ENCODE assay signal across 1 cellular context in the genomic region with DNA sequence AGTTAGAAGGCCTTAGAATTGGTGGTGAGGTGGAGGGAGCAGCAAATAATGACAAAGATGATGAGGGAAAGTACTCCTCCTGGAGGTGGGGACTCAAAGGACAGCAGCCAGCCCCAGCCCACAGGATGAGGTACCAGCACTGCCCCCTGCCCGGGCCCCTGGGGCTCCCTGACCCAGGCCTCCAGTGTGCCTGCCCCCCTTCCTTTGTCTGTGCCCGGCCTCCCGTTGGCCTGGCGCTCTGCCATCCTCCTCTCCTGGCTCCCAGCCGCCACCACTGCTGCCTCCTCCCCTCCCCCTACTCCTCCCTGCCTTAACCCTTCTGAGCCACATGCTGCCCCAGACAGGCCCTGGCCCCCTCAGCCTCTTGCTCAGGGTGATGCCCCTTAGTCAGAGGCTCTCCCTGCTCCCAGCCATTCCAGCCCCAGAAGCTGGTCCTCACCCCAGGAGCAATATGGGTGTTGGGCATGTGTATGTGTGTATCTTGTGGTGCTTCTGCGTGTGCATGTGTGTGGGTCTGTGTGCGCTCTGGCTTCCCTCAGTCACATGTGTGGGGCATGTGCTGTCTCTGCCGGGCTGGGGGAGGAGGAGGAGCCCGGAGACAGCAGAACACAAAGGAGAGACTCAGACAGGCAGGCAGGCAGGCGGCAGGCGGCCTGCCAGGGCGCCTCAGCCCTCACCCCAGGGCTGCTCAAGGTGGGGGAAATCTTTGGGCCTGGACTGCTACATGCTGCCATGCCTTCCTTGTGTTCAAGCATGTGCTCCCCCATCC.
A peak's percentile ranks its signal among the peaks of the same experiment; 100 is the strongest.
TF ChIP-seq lines count a peak whose summit lies in the region.

No MANE protein-coding gene starts in this region.

TF ChIP-seq in GM12878, 131 proteins besides CTCF, POLR2A, EP300 and RAD21 (continues in another document):
- TF ChIP-seq RUNX3 (IDR thresholded peaks at IDR 0.05; ENCODE audit: low read length) = no peak
- no peak for TF ChIP-seq NFYA (IDR thresholded peaks at IDR 0.05; ENCODE audit: borderline replicate concordance, low read depth, low read length)
- TF ChIP-seq RB1 (IDR thresholded peaks at IDR 0.05; ENCODE audit: borderline replicate concordance) = no peak
- TF ChIP-seq PAX5 (IDR thresholded peaks at IDR 0.05; ENCODE audit: borderline replicate concordance, low read depth, low read length) = no peak
- no peak for TF ChIP-seq CBX3 (IDR thresholded peaks at IDR 0.05; ENCODE audit: borderline replicate concordance, low read depth)
- no peak for TF ChIP-seq CEBPB (IDR thresholded peaks at IDR 0.05; ENCODE audit: borderline replicate concordance in 1 of 2, low read depth in 2 of 2, low read length in 2 of 2)
- no peak for TF ChIP-seq SP1 (IDR thresholded peaks at IDR 0.05; ENCODE audit: low read depth, low read length)
- no peak for TF ChIP-seq BMI1 (IDR thresholded peaks at IDR 0.05; ENCODE audit: borderline replicate concordance)
- no peak for TF ChIP-seq MYB (IDR thresholded peaks at IDR 0.05; ENCODE audit: borderline replicate concordance, low read depth, low read length)
- TF ChIP-seq, protein P1, sequence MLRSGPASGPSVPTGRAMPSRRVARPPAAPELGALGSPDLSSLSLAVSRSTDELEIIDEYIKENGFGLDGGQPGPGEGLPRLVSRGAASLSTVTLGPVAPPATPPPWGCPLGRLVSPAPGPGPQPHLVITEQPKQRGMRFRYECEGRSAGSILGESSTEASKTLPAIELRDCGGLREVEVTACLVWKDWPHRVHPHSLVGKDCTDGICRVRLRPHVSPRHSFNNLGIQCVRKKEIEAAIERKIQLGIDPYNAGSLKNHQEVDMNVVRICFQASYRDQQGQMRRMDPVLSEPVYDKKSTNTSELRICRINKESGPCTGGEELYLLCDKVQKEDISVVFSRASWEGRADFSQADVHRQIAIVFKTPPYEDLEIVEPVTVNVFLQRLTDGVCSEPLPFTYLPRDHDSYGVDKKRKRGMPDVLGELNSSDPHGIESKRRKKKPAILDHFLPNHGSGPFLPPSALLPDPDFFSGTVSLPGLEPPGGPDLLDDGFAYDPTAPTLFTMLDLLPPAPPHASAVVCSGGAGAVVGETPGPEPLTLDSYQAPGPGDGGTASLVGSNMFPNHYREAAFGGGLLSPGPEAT (IDR thresholded peaks at IDR 0.05; ENCODE audit: low read depth) = peak; percentile 62; the same call in 1 of the 2 replicates
- TF ChIP-seq POU2F2 (IDR thresholded peaks at IDR 0.05; ENCODE audit: borderline replicate concordance, low read depth, low read length) = peak; percentile 65; the same call in 1 of the 3 replicates
- TF ChIP-seq PML (IDR thresholded peaks at IDR 0.05; ENCODE audit: low read length) = no peak
- no peak for TF ChIP-seq RCOR1 (conservative IDR thresholded peaks at IDR 0.05; ENCODE audit: low read depth, low read length)
- TF ChIP-seq STAT3 (IDR thresholded peaks at IDR 0.05; ENCODE audit: low read depth, low read length) = no peak
- TF ChIP-seq EGR1 (IDR thresholded peaks at IDR 0.05; ENCODE audit: borderline replicate concordance in 1 of 2, low read depth in 2 of 2, low read length in 2 of 2) = no peak
- TF ChIP-seq RBBP5 (conservative IDR thresholded peaks at IDR 0.05) = no peak
- no peak for TF ChIP-seq SRF (IDR thresholded peaks at IDR 0.05; ENCODE audit: low read depth in 2 of 2, low read length in 2 of 2)
- no peak for TF ChIP-seq ATF7 (IDR thresholded peaks at IDR 0.05; ENCODE audit: low read depth)
- no peak for TF ChIP-seq GABPA (IDR thresholded peaks at IDR 0.05; ENCODE audit: low read depth)
- no peak for TF ChIP-seq HDAC6 (IDR thresholded peaks at IDR 0.05; ENCODE audit: unreplicated experiment)
- TF ChIP-seq, protein P2, sequence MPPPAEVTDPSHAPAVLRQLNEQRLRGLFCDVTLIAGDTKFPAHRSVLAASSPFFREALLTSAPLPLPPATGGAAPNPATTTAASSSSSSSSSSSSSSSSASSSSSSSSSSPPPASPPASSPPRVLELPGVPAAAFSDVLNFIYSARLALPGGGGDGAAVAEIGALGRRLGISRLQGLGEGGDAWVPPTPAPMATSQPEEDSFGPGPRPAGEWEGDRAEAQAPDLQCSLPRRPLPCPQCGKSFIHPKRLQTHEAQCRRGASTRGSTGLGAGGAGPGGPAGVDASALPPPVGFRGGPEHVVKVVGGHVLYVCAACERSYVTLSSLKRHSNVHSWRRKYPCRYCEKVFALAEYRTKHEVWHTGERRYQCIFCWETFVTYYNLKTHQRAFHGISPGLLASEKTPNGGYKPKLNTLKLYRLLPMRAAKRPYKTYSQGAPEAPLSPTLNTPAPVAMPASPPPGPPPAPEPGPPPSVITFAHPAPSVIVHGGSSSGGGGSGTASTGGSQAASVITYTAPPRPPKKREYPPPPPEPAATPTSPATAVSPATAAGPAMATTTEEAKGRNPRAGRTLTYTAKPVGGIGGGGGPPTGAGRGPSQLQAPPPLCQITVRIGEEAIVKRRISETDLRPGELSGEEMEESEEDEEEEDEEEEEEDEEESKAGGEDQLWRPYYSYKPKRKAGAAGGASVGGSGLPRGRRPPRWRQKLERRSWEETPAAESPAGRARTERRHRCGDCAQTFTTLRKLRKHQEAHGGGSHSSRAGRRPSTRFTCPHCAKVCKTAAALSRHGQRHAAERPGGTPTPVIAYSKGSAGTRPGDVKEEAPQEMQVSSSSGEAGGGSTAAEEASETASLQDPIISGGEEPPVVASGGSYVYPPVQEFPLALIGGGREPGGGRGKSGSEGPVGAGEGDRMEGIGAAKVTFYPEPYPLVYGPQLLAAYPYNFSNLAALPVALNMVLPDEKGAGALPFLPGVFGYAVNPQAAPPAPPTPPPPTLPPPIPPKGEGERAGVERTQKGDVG (CRISPR knock-in tag; IDR thresholded peaks at IDR 0.05) = 0 out of 2 replicates have a peak, but pooled peaks have one; percentile 56
- TF ChIP-seq MTA2 (IDR thresholded peaks at IDR 0.05; ENCODE audit: low read depth) = peak; percentile 56
- TF ChIP-seq, protein P3, sequence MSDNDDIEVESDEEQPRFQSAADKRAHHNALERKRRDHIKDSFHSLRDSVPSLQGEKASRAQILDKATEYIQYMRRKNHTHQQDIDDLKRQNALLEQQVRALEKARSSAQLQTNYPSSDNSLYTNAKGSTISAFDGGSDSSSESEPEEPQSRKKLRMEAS (IDR thresholded peaks at IDR 0.05; ENCODE audit: low read depth, low read length) = peak; percentile 91
- TF ChIP-seq, protein P4, sequence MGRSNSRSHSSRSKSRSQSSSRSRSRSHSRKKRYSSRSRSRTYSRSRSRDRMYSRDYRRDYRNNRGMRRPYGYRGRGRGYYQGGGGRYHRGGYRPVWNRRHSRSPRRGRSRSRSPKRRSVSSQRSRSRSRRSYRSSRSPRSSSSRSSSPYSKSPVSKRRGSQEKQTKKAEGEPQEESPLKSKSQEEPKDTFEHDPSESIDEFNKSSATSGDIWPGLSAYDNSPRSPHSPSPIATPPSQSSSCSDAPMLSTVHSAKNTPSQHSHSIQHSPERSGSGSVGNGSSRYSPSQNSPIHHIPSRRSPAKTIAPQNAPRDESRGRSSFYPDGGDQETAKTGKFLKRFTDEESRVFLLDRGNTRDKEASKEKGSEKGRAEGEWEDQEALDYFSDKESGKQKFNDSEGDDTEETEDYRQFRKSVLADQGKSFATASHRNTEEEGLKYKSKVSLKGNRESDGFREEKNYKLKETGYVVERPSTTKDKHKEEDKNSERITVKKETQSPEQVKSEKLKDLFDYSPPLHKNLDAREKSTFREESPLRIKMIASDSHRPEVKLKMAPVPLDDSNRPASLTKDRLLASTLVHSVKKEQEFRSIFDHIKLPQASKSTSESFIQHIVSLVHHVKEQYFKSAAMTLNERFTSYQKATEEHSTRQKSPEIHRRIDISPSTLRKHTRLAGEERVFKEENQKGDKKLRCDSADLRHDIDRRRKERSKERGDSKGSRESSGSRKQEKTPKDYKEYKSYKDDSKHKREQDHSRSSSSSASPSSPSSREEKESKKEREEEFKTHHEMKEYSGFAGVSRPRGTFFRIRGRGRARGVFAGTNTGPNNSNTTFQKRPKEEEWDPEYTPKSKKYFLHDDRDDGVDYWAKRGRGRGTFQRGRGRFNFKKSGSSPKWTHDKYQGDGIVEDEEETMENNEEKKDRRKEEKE (IDR thresholded peaks at IDR 0.05) = no peak
- no peak for TF ChIP-seq TAF1 (IDR thresholded peaks at IDR 0.05; ENCODE audit: borderline replicate concordance, low read depth, low read length)
- TF ChIP-seq LARP7 (IDR thresholded peaks at IDR 0.05) = no peak; the same call in 1 of the 2 replicates
- no peak for TF ChIP-seq SUZ12 (IDR thresholded peaks at IDR 0.05; ENCODE audit: unreplicated experiment)
- TF ChIP-seq, protein P5, sequence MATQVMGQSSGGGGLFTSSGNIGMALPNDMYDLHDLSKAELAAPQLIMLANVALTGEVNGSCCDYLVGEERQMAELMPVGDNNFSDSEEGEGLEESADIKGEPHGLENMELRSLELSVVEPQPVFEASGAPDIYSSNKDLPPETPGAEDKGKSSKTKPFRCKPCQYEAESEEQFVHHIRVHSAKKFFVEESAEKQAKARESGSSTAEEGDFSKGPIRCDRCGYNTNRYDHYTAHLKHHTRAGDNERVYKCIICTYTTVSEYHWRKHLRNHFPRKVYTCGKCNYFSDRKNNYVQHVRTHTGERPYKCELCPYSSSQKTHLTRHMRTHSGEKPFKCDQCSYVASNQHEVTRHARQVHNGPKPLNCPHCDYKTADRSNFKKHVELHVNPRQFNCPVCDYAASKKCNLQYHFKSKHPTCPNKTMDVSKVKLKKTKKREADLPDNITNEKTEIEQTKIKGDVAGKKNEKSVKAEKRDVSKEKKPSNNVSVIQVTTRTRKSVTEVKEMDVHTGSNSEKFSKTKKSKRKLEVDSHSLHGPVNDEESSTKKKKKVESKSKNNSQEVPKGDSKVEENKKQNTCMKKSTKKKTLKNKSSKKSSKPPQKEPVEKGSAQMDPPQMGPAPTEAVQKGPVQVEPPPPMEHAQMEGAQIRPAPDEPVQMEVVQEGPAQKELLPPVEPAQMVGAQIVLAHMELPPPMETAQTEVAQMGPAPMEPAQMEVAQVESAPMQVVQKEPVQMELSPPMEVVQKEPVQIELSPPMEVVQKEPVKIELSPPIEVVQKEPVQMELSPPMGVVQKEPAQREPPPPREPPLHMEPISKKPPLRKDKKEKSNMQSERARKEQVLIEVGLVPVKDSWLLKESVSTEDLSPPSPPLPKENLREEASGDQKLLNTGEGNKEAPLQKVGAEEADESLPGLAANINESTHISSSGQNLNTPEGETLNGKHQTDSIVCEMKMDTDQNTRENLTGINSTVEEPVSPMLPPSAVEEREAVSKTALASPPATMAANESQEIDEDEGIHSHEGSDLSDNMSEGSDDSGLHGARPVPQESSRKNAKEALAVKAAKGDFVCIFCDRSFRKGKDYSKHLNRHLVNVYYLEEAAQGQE (IDR thresholded peaks at IDR 0.05; ENCODE audit: low read depth, low read length) = no peak
- no peak for TF ChIP-seq STAT1 (conservative IDR thresholded peaks at IDR 0.05)
- no peak for TF ChIP-seq NFIC (IDR thresholded peaks at IDR 0.05; ENCODE audit: low read depth, low read length)
- TF ChIP-seq SUPT20H (IDR thresholded peaks at IDR 0.05; ENCODE audit: borderline replicate concordance, control insufficient read depth, low read depth, low read length) = no peak
- TF ChIP-seq SIN3A (IDR thresholded peaks at IDR 0.05; ENCODE audit: low read depth, low read length) = 0 out of 2 replicates have a peak, but pooled peaks have one; percentile 36
- TF ChIP-seq, protein P6, sequence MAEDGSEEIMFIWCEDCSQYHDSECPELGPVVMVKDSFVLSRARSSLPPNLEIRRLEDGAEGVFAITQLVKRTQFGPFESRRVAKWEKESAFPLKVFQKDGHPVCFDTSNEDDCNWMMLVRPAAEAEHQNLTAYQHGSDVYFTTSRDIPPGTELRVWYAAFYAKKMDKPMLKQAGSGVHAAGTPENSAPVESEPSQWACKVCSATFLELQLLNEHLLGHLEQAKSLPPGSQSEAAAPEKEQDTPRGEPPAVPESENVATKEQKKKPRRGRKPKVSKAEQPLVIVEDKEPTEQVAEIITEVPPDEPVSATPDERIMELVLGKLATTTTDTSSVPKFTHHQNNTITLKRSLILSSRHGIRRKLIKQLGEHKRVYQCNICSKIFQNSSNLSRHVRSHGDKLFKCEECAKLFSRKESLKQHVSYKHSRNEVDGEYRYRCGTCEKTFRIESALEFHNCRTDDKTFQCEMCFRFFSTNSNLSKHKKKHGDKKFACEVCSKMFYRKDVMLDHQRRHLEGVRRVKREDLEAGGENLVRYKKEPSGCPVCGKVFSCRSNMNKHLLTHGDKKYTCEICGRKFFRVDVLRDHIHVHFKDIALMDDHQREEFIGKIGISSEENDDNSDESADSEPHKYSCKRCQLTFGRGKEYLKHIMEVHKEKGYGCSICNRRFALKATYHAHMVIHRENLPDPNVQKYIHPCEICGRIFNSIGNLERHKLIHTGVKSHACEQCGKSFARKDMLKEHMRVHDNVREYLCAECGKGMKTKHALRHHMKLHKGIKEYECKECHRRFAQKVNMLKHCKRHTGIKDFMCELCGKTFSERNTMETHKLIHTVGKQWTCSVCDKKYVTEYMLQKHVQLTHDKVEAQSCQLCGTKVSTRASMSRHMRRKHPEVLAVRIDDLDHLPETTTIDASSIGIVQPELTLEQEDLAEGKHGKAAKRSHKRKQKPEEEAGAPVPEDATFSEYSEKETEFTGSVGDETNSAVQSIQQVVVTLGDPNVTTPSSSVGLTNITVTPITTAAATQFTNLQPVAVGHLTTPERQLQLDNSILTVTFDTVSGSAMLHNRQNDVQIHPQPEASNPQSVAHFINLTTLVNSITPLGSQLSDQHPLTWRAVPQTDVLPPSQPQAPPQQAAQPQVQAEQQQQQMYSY (CRISPR knock-in tag; IDR thresholded peaks at IDR 0.05) = no peak
- TF ChIP-seq, protein P7, sequence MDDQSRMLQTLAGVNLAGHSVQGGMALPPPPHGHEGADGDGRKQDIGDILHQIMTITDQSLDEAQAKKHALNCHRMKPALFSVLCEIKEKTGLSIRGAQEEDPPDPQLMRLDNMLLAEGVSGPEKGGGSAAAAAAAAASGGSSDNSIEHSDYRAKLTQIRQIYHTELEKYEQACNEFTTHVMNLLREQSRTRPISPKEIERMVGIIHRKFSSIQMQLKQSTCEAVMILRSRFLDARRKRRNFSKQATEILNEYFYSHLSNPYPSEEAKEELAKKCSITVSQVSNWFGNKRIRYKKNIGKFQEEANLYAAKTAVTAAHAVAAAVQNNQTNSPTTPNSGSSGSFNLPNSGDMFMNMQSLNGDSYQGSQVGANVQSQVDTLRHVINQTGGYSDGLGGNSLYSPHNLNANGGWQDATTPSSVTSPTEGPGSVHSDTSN (IDR thresholded peaks at IDR 0.05; ENCODE audit: insufficient replicate concordance, low read depth, low read length) = no peak
- no peak for TF ChIP-seq TCF7 (IDR thresholded peaks at IDR 0.05; ENCODE audit: borderline replicate concordance)
